ENCODE assay signal across 1 cellular context in genomic region chr3:32305477-32305876, GRCh38.
TF ChIP-seq lines count a peak whose summit lies in the region.

No MANE protein-coding gene starts in this region.

TF ChIP-seq in SK-N-SH treated with all-trans-retinoic acid at 6 μM for 48 hours, 23 proteins besides CTCF, POLR2A, EP300 and RAD21 (continued from another document):
- TF ChIP-seq ARNTL (CRISPR knock-in tag; IDR thresholded peaks at IDR 0.05; ENCODE audit: borderline replicate concordance, low read depth) (no peak), TCF4 (CRISPR knock-in tag; IDR thresholded peaks at IDR 0.05; ENCODE audit: borderline replicate concordance) (no peak), CREB5 (CRISPR knock-in tag; IDR thresholded peaks at IDR 0.05; ENCODE audit: low read depth) (no peak), ZNF565 (CRISPR knock-in tag; conservative IDR thresholded peaks at IDR 0.05; ENCODE audit: low read depth) (no peak), BACH2 (CRISPR knock-in tag; IDR thresholded peaks at IDR 0.05; ENCODE audit: borderline replicate concordance) (no peak)
- TF ChIP-seq, protein P1, sequence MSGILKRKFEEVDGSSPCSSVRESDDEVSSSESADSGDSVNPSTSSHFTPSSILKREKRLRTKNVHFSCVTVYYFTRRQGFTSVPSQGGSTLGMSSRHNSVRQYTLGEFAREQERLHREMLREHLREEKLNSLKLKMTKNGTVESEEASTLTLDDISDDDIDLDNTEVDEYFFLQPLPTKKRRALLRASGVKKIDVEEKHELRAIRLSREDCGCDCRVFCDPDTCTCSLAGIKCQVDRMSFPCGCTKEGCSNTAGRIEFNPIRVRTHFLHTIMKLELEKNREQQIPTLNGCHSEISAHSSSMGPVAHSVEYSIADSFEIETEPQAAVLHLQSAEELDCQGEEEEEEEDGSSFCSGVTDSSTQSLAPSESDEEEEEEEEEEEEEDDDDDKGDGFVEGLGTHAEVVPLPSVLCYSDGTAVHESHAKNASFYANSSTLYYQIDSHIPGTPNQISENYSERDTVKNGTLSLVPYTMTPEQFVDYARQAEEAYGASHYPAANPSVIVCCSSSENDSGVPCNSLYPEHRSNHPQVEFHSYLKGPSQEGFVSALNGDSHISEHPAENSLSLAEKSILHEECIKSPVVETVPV (CRISPR knock-in tag; IDR thresholded peaks at IDR 0.05), result no peak
TF ChIP-seq in SK-N-SH treated with all-trans-retinoic acid at 6 μM for 48 hours: peak in this region for 0.
